14 cellular contexts compared by ENCODE assay signal in the genomic region with DNA sequence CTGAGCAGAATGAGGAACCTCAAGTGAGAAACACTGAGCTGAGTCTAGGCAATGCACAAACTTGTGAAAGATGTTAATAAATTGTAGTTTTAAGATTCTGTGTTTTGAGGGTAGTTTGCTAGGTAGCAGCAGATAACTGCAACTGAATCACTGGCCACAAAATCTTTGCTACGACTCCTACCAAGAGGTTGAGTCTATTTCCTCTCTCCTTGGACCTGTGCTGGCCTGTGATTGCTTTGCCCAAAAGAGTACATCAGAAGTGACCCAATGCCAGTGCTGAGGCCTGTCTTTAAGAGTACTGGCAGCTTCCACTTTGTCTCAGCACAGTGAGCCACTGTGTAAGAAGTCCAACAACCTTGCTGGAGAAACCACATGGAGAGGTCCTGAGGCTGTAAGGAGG. TPM values are rescaled to one million over a fixed set of nuclear protein-coding genes. Genes with fewer than 3 reads are reported as not detected.
A peak's percentile ranks its signal among the peaks of the same experiment; 100 is the strongest.
DNase-seq lines count a peak whose midpoint lies in the region; ATAC-seq, FAIRE-seq and TF ChIP-seq lines count a peak whose summit lies in the region.
"Had no signal": no experiment of that assay in that cellular context is flagged by ENCODE, and none has a peak within 500 bp of the region (broad histone marks: within the 10 kb centered on the region; RNA-seq: fewer than 3 reads in every experiment).

No MANE protein-coding gene starts in this region.

- DNase-seq in heart right ventricle, result no peak
- DNase-seq in right atrium auricular region (ENCODE audit: low spot score), result no peak
- peak; percentile 25 for DNase-seq in RCC 7860 (ENCODE audit: low spot score)
- DNase-seq in epithelial cell of esophagus (ENCODE audit: low read depth), result peak; percentile 27
- DNase-seq in stimulated activated effector memory CD8-positive, alpha-beta T cell treated with anti-CD3 and anti-CD28 coated beads, Interleukin-12 subunit alpha, Interleukin-12 subunit beta, amount 100 ng/mL, for 72 hours (ENCODE audit: low spot score in 2 of 2), result no peak
- DNase-seq in DMS 273 (lab: John Stamatoyannopoulos, UW; ENCODE audit: unreplicated experiment), result no peak
- no peak for DNase-seq in WERI-Rb-1
- DNase-seq: Kasumi-1, NCI-H187, NCI-H526 treated with DMSO at 0.1 percent for 48 hours, SIG-M5 had no signal

- intact Hi-C loops in heart right ventricle (cut with DNase I), result loop anchor here in 2 of 10 donors (5.0 to 10.0 kb wide), 2 partner anchors 94 to 1057 kb away; partner anchors contain the start of genes ANKMY2 (in 1 of the 2), BZW2 (in 1 of the 2) and MEOX2 (in 1 of the 2)

- H3K27me3 ChIP-seq in heart right ventricle (no peaks in the 10 kb centered on the region), right atrium auricular region (no peaks in the 10 kb centered on the region), WERI-Rb-1 (ENCODE audit: insufficient read depth, low read depth, severe bottlenecking) (no peaks in the 10 kb centered on the region)

- TF ChIP-seq CTCF in heart right ventricle (IDR thresholded peaks at IDR 0.05) (no peak), right atrium auricular region (IDR thresholded peaks at IDR 0.05) (no peak), epithelial cell of esophagus (IDR thresholded peaks at IDR 0.05; ENCODE audit: insufficient read depth, low read depth, low read length, missing control alignments) (no peak), WERI-Rb-1 (IDR thresholded peaks at IDR 0.05; ENCODE audit: low read depth, low read length) (no peak)

- peak overlapping the region in 7 of 10 donors; percentile 35 to 79 (median 67) for H3K27ac ChIP-seq in heart right ventricle
- H3K27ac ChIP-seq in right atrium auricular region, result peak overlapping the region in 1 of 2 donors; percentile 58
- H3K27ac ChIP-seq in WERI-Rb-1, result no peak overlapping the region

- H3K4me3 ChIP-seq in heart right ventricle (no peak overlapping the region), right atrium auricular region (no peak overlapping the region), epithelial cell of esophagus (ENCODE audit: low read length) (no peak overlapping the region), WERI-Rb-1 (ENCODE audit: low read depth, low read length) (no peak overlapping the region)

- peaks cover 7% of the 10 kb centered on the region for H3K4me1 Mint-ChIP-seq in stimulated activated effector memory CD8-positive, alpha-beta T cell treated with anti-CD3 and anti-CD28 coated beads, Interleukin-12 subunit alpha, Interleukin-12 subunit beta, amount 100 ng/mL, for 72 hours

- no peak overlapping the region for H3K4me3 Mint-ChIP-seq in stimulated activated effector memory CD8-positive, alpha-beta T cell treated with anti-CD3 and anti-CD28 coated beads, Interleukin-12 subunit alpha, Interleukin-12 subunit beta, amount 100 ng/mL, for 72 hours
- H3K4me3 Mint-ChIP-seq: CD14-positive monocyte had no signal

- H3K4me1 ChIP-seq in heart right ventricle, result peaks cover 3 to 61% (median 34%) of the 10 kb centered on the region in 9 donors
- peaks cover 0 to 16% of the 10 kb centered on the region in 2 donors for H3K4me1 ChIP-seq in right atrium auricular region

- peak overlapping the region; percentile 15 for H3K27ac Mint-ChIP-seq in stimulated activated effector memory CD8-positive, alpha-beta T cell treated with anti-CD3 and anti-CD28 coated beads, Interleukin-12 subunit alpha, Interleukin-12 subunit beta, amount 100 ng/mL, for 72 hours
- H3K27ac Mint-ChIP-seq: CD14-positive monocyte had no signal

- no peak for FAIRE-seq in RCC 7860 (lab: Jason Lieb, UNC)
- FAIRE-seq: H1 had no signal

- no peaks in the 10 kb centered on the region for H3K9me3 ChIP-seq in heart right ventricle
- H3K9me3 ChIP-seq in right atrium auricular region, result no peaks in the 10 kb centered on the region
- no peaks in the 10 kb centered on the region for H3K9me3 ChIP-seq in WERI-Rb-1 (ENCODE audit: severe bottlenecking)

- WGBS in heart right ventricle, 2 donors, result 94 to 100% methylated on average over 1 of the region's 1 CpG

- H3K36me3 ChIP-seq in heart right ventricle (no peaks in the 10 kb centered on the region), right atrium auricular region (no peaks in the 10 kb centered on the region), WERI-Rb-1 (no peaks in the 10 kb centered on the region)

- no peaks in the 10 kb centered on the region for H3K36me3 Mint-ChIP-seq in stimulated activated effector memory CD8-positive, alpha-beta T cell treated with anti-CD3 and anti-CD28 coated beads, Interleukin-12 subunit alpha, Interleukin-12 subunit beta, amount 100 ng/mL, for 72 hours
- H3K36me3 Mint-ChIP-seq: CD14-positive monocyte had no signal

- ATAC-seq in heart right ventricle, result no peak
- ATAC-seq in stimulated activated effector memory CD8-positive, alpha-beta T cell treated with anti-CD3 and anti-CD28 coated beads, Interleukin-12 subunit alpha, Interleukin-12 subunit beta, amount 100 ng/mL, for 72 hours, result peak; percentile 46
- no peak for ATAC-seq in HG03280 (IDR thresholded peaks at IDR 0.05; ENCODE audit: unreplicated experiment)

- H3K9me3 Mint-ChIP-seq in stimulated activated effector memory CD8-positive, alpha-beta T cell treated with anti-CD3 and anti-CD28 coated beads, Interleukin-12 subunit alpha, Interleukin-12 subunit beta, amount 100 ng/mL, for 72 hours, result no peaks in the 10 kb centered on the region
- H3K9me3 Mint-ChIP-seq: CD14-positive monocyte had no signal

RNA-seq across cellular contexts. Expression of gene TSPAN13, which starts 11.9 kb away (rescaled TPM):
- 10 to 100 TPM in 5 of 10 donors, 1 to 10 TPM in 5; 6.8 to 26.3 (median 10.0) TPM for total RNA-seq in heart right ventricle
- 10 to 100 TPM; 26.4 to 40.1 TPM for polyA plus RNA-seq in heart right ventricle
- 1 to 10 TPM; 5.1 to 9.7 TPM for total RNA-seq in right atrium auricular region

Comparison
In these comparisons a context has a peak if more than half of its experiments do, and no peak if none do; other contexts are left out.
1. DNase-seq: peak in RCC 7860 (single experiment) and epithelial cell of esophagus (single experiment); none in heart right ventricle (0 of 2), right atrium auricular region (single experiment), stimulated activated effector memory CD8-positive, alpha-beta T cell treated with anti-CD3 and anti-CD28 coated beads, Interleukin-12 subunit alpha, Interleukin-12 subunit beta, amount 100 ng/mL, for 72 hours (0 of 2), DMS 273 (single experiment) and WERI-Rb-1 (single experiment).